Comparison of ENCODE assay signal across 7 cellular contexts in genomic region chr21:6569587-6570392, GRCh38.
DNase-seq lines count a peak whose midpoint lies in the region; ATAC-seq, FAIRE-seq and TF ChIP-seq lines count a peak whose summit lies in the region.
"Not testable (repeated sequence)": the region's sequence is repeated elsewhere in the genome, so short reads cannot be mapped to it uniquely, and the experiment has no call there.

No MANE protein-coding gene starts in this region.

- no CpG with 5 or more reads among the region's 19 CpGs for WGBS in GM12878 (ENCODE audit: insufficient coverage, insufficient replicate concordance, low lambda C conversion rate, missing lambda C conversion rate)

- RAD21 ChIA-PET in GM12878 (lab: Charles Lee; ENCODE audit: unreplicated experiment) = not testable (repeated sequence)

- H3K4me2 ChIP-seq in GM12878 (ENCODE audit: control insufficient read depth, insufficient read depth) = not testable (repeated sequence)

- in situ Hi-C loops in GM12878 (cut with MboI) = not testable (repeated sequence)

- H4K20me1 ChIP-seq in GM12878 (ENCODE audit: control insufficient read depth, insufficient read depth) = not testable (repeated sequence)

- not testable (repeated sequence) for H3K79me2 ChIP-seq in GM12878 (ENCODE audit: control insufficient read depth, insufficient read depth, low read length)

- H2AFZ ChIP-seq in GM12878 (ENCODE audit: control insufficient read depth, low read depth, low read length) = not testable (repeated sequence)

- intact Hi-C loops in GM12878 (cut with micrococcal nuclease; ENCODE audit: unreplicated experiment); left colon (cut with DNase I, micrococcal nuclease): not testable (repeated sequence)

- H3K4me3 ChIP-seq in GM12878 = not testable (repeated sequence)

- not testable (repeated sequence) for H3K36me3 Mint-ChIP-seq in T-helper 17 cell (ENCODE audit: low read depth)

- H3K27ac Mint-ChIP-seq in T-helper 17 cell = not testable (repeated sequence)

- not testable (repeated sequence) for H3K4me1 ChIP-seq in GM12878 (ENCODE audit: control insufficient read depth, insufficient read depth, low read length)

- not testable (repeated sequence) for H3K4me3 Mint-ChIP-seq in T-helper 17 cell

- TF ChIP-seq EP300 in GM12878 (IDR thresholded peaks at IDR 0.05; ENCODE audit: borderline replicate concordance in 1 of 2, control insufficient read depth in 1 of 2, low read depth in 2 of 2, low read length in 2 of 2) = not testable (repeated sequence)

- ATAC-seq in GM18909 (IDR thresholded peaks at IDR 0.05; ENCODE audit: poor library complexity, unreplicated experiment) (peak; percentile 68), GM21723 (IDR thresholded peaks at IDR 0.05; ENCODE audit: unreplicated experiment) (peak; percentile 71), HG03196 (IDR thresholded peaks at IDR 0.05; ENCODE audit: unreplicated experiment) (peak; percentile 60), T-helper 17 cell (peak; percentile 89), GM12878 (peak; percentile 87), left colon (peak; percentile 41), omental fat pad (ENCODE audit: low FRiP score) (peak; percentile 75)

- not testable (repeated sequence) for FAIRE-seq in GM12878 (lab: Jason Lieb, UNC)

- CTCF ChIA-PET in GM12878 (lab: Yijun Ruan, JAX) = not testable (repeated sequence)

- not testable (repeated sequence) for BruUV-seq in GM12878 (replicated peaks; lab: Mats Ljungman, UMichigan)

- not testable (repeated sequence) for H3K4me1 Mint-ChIP-seq in T-helper 17 cell

- TF ChIP-seq CTCF in GM12878 (IDR thresholded peaks at IDR 0.05 in 2 of 3, conservative IDR thresholded peaks at IDR 0.05 in 1 of 3; ENCODE audit: control insufficient read depth in 2 of 3, extremely low read depth in 1 of 3, insufficient read depth in 1 of 3, low read depth in 3 of 3, low read length in 3 of 3); omental fat pad (IDR thresholded peaks at IDR 0.05): not testable (repeated sequence)

- not testable (repeated sequence) for DNase-seq in T-helper 17 cell; GM12878 (ENCODE audit: low read depth, low spot score); left colon; omental fat pad (ENCODE audit: low spot score)

- H3K27ac ChIP-seq in GM12878 (ENCODE audit: control insufficient read depth, insufficient read depth) = not testable (repeated sequence)

- H3K36me3 ChIP-seq in GM12878 (ENCODE audit: control insufficient read depth in 2 of 2, insufficient read depth in 2 of 2, low read length in 1 of 2) = not testable (repeated sequence)

- not testable (repeated sequence) for H3K27me3 ChIP-seq in GM12878 (replicated peaks in 1 of 2; ENCODE audit: control insufficient read depth in 2 of 2, insufficient read depth in 2 of 2, low read length in 1 of 2)

- SMC1A ChIA-PET in GM12878 (lab: Charles Lee; ENCODE audit: uncharacterized antibody, unreplicated experiment) = not testable (repeated sequence)

- not testable (repeated sequence) for TF ChIP-seq POLR2A in GM12878 (IDR thresholded peaks at IDR 0.05; ENCODE audit: low read depth, low read length)

- H3K9ac ChIP-seq in GM12878 (ENCODE audit: control insufficient read depth, insufficient read depth, low read length) = not testable (repeated sequence)

- not testable (repeated sequence) for H3K27me3 Mint-ChIP-seq in T-helper 17 cell

- not testable (repeated sequence) for H3K9me3 ChIP-seq in T-helper 17 cell (ENCODE audit: control insufficient read depth, low read length, poor library complexity, severe bottlenecking); GM12878 (replicated peaks; ENCODE audit: control insufficient read depth, insufficient read depth, low read length)

- TF ChIP-seq RAD21 in GM12878 (IDR thresholded peaks at IDR 0.05; ENCODE audit: insufficient read depth, low read depth, low read length) = not testable (repeated sequence)

- POLR2A ChIA-PET in GM12878 (lab: Charles Lee) = not testable (repeated sequence)
